In the genomic region with DNA sequence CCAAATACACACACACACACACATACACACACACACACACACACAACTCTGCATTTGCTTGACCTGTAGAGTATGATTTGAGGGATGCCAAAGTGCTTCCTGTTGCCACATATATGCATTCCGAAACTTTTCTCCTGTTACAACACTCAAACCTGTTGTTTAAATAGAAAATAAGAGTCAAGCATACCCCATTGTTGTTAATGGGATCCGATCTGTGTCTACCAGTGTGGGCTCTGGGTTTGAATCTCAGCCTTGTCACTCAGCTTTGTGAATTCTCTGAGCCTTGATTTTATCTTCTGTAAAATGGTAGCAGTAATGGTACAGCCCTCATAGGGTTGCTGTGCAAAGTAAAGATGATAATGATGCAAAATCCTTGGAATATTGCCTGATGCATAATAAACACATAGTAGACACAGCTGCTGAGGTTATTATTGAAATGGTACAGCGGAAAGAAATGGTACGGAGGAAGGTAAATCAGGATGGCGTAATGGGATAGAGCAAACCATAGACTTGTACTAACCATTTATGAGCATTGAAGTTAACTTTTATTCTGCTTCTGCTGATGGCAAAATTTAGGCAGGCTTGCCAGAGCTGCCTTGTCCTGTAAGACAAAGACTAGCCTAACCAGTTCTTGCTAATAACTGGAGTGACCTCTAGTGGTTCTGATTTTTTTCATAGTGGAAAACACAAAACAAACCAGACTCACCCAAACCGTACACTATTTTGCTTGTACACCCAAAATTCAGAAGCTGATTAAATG, we compare ENCODE assay signal across 9 cellular contexts.
A peak's percentile ranks its signal among the peaks of the same experiment; 100 is the strongest.
DNase-seq lines count a peak whose midpoint lies in the region; ATAC-seq, FAIRE-seq and TF ChIP-seq lines count a peak whose summit lies in the region.
"Had no signal": no experiment of that assay in that cellular context is flagged by ENCODE, and none has a peak within 500 bp of the region (broad histone marks: within the 10 kb centered on the region; RNA-seq: fewer than 3 reads in every experiment).

No MANE protein-coding gene starts in this region.

- peak; percentile 1 to 59 for DNase-seq in NCI-H524 (lab: John Stamatoyannopoulos, UW)
- DNase-seq in NCI-H524 treated with DMSO at 0.1 percent for 48 hours (lab: John Stamatoyannopoulos, UW) = no peak
- peak; percentile 77 for DNase-seq in OCI-LY7 (ENCODE audit: low spot score)
- DNase-seq in esophagus squamous epithelium (lab: John Stamatoyannopoulos, UW) = no peak
- peak in 1 of 6 donors; percentile 21 for DNase-seq in pancreas
- DNase-seq in stimulated activated naive CD4-positive, alpha-beta T cell (lab: John Stamatoyannopoulos, UW) = no peak
- DNase-seq in epidermal melanocyte (ENCODE audit: insufficient read length, low spot score) = no peak
- DNase-seq in NK-92 treated with Interleukin-12 subunit alpha and Interleukin-12 subunit beta, amount 100 ng/mL, for 24 hours (lab: John Stamatoyannopoulos, UW) = no peak

- 48 to 54% methylated on average over 6 of the region's 6 CpGs for WGBS in esophagus squamous epithelium, 2 donors
- WGBS in pancreas, 2 donors = 51 to 62% methylated on average over 6 of the region's 6 CpGs

- H3K36me3 ChIP-seq in OCI-LY7 (ENCODE audit: insufficient read depth, low read length) = no peaks in the 10 kb centered on the region
- no peaks in the 10 kb centered on the region for H3K36me3 ChIP-seq in esophagus squamous epithelium
- H3K36me3 ChIP-seq in pancreas = no peaks in the 10 kb centered on the region

- CTCF ChIA-PET in OCI-LY7 (lab: Charles Lee; ENCODE audit: unreplicated experiment) = no interaction called here

- no peaks in the 10 kb centered on the region for H4K20me1 ChIP-seq in OCI-LY7 (ENCODE audit: insufficient read depth, low read length)

- H3K27ac ChIP-seq in OCI-LY7 (ENCODE audit: low read depth, low read length, poor library complexity, severe bottlenecking) (peak overlapping the region; percentile 64), esophagus squamous epithelium (peak overlapping the region in 1 of 4 donors; percentile 22), pancreas (no peak overlapping the region)

- peak; percentile 34 for FAIRE-seq in pancreas (lab: Jason Lieb, UNC)
- FAIRE-seq: G401.6 had no signal

- H3K4me3 ChIP-seq in OCI-LY7 (ENCODE audit: low read depth, low read length, poor library complexity, severe bottlenecking) (no peak overlapping the region), esophagus squamous epithelium (no peak overlapping the region), pancreas (no peak overlapping the region)

- H2AFZ ChIP-seq in OCI-LY7 (ENCODE audit: low read length) = peak overlapping the region; percentile 76; the same call in 1 of the 2 replicates

- H3K9me3 ChIP-seq in OCI-LY7 (ENCODE audit: low read length) (no peaks in the 10 kb centered on the region), esophagus squamous epithelium (no peaks in the 10 kb centered on the region), pancreas (no peaks in the 10 kb centered on the region)

- H3K9me2 ChIP-seq in OCI-LY7 (ENCODE audit: insufficient read depth, low read length) = no peaks in the 10 kb centered on the region

- ATAC-seq in pancreas = peak; percentile 63 to 88 (median 82)

- H3K27me3 ChIP-seq in esophagus squamous epithelium (peaks cover 0 to 3% (median 0%) of the 10 kb centered on the region in 4 donors), pancreas (no peaks in the 10 kb centered on the region)

- intact Hi-C loops in OCI-LY7 (cut with micrococcal nuclease; ENCODE audit: unreplicated experiment) (loop anchor here (10.0 kb wide), 5 partner anchors 98 to 1018 kb away; no protein-coding TSS in a partner anchor), esophagus squamous epithelium (cut with DNase I) (no loop called here), pancreas (cut with DNase I) (loop anchor here in 1 of 3 donors (5.0 to 10.0 kb wide), 2 partner anchors 311 to 948 kb away; partner anchors contain the start of gene EDN1)

- TF ChIP-seq CTCF in OCI-LY7 (conservative IDR thresholded peaks at IDR 0.05; ENCODE audit: low read length) (peak; percentile 84), esophagus squamous epithelium (IDR thresholded peaks at IDR 0.05) (peak; percentile 33 to 68 (median 51)), pancreas (IDR thresholded peaks at IDR 0.05) (peak in 3 of 4 donors; percentile 24 to 35 (median 25))

- no peak for TF ChIP-seq POLR2A in esophagus squamous epithelium (IDR thresholded peaks at IDR 0.05)

- H3K4me1 ChIP-seq in OCI-LY7 (ENCODE audit: insufficient read depth, low read length, poor library complexity, severe bottlenecking) (peaks cover 68% of the 10 kb centered on the region), esophagus squamous epithelium (peaks cover 0 to 23% (median 0%) of the 10 kb centered on the region in 3 donors), pancreas (no peaks in the 10 kb centered on the region)

- BruUV-seq in OCI-LY7 (replicated peaks; lab: Mats Ljungman, UMichigan) = no TSS peak

- POLR2A ChIA-PET in OCI-LY7 (lab: Charles Lee) = interaction anchor here (0.7 kb wide), 1 partner anchor 152 kb away, joined by 3 read pairs; no protein-coding TSS in a partner anchor

- no peaks in the 10 kb centered on the region for H3K79me2 ChIP-seq in OCI-LY7 (ENCODE audit: insufficient read depth, low read depth, low read length)

- peak overlapping the region; percentile 75 for H3K4me2 ChIP-seq in OCI-LY7 (ENCODE audit: low read length)

Comparison
In these comparisons a context has a peak if more than half of its experiments do, and no peak if none do; other contexts are left out.
1. DNase-seq: peak in NCI-H524 (2 of 2) and OCI-LY7 (single experiment); none in NCI-H524 treated with DMSO at 0.1 percent for 48 hours (single experiment), esophagus squamous epithelium (single experiment), stimulated activated naive CD4-positive, alpha-beta T cell (0 of 6), epidermal melanocyte (single experiment) and NK-92 treated with Interleukin-12 subunit alpha and Interleukin-12 subunit beta, amount 100 ng/mL, for 24 hours (single experiment).
2. CTCF ChIP-seq: peak in every context shown above with its lines; median percentile 84 in OCI-LY7; 51 in esophagus squamous epithelium; 25 in pancreas.